ENCODE assay signal across 1 cellular context in genomic region chr2:196252408-196253114, GRCh38.
TF ChIP-seq lines count a peak whose summit lies in the region.

No MANE protein-coding gene starts in this region.

TF ChIP-seq in SK-N-SH, 30 proteins besides CTCF, POLR2A, EP300 and RAD21:
- TF ChIP-seq USF1 (IDR thresholded peaks at IDR 0.05; ENCODE audit: borderline replicate concordance, low read depth) (no peak), FOXM1 (IDR thresholded peaks at IDR 0.05; ENCODE audit: low read depth) (no peak), TAF1 (IDR thresholded peaks at IDR 0.05; ENCODE audit: borderline replicate concordance, low read depth, low read length) (no peak), TCF12 (IDR thresholded peaks at IDR 0.05) (no peak), CHD2 (IDR thresholded peaks at IDR 0.05; ENCODE audit: low read length, partially characterized antibody) (no peak), SMC3 (IDR thresholded peaks at IDR 0.05; ENCODE audit: low read depth, low read length) (no peak), GATA2 (CRISPR knock-in tag; IDR thresholded peaks at IDR 0.05) (no peak), FOSL2 (IDR thresholded peaks at IDR 0.05; ENCODE audit: borderline replicate concordance, low read depth) (no peak), FOXJ3 (CRISPR knock-in tag; IDR thresholded peaks at IDR 0.05) (no peak)
- TF ChIP-seq, protein P1, sequence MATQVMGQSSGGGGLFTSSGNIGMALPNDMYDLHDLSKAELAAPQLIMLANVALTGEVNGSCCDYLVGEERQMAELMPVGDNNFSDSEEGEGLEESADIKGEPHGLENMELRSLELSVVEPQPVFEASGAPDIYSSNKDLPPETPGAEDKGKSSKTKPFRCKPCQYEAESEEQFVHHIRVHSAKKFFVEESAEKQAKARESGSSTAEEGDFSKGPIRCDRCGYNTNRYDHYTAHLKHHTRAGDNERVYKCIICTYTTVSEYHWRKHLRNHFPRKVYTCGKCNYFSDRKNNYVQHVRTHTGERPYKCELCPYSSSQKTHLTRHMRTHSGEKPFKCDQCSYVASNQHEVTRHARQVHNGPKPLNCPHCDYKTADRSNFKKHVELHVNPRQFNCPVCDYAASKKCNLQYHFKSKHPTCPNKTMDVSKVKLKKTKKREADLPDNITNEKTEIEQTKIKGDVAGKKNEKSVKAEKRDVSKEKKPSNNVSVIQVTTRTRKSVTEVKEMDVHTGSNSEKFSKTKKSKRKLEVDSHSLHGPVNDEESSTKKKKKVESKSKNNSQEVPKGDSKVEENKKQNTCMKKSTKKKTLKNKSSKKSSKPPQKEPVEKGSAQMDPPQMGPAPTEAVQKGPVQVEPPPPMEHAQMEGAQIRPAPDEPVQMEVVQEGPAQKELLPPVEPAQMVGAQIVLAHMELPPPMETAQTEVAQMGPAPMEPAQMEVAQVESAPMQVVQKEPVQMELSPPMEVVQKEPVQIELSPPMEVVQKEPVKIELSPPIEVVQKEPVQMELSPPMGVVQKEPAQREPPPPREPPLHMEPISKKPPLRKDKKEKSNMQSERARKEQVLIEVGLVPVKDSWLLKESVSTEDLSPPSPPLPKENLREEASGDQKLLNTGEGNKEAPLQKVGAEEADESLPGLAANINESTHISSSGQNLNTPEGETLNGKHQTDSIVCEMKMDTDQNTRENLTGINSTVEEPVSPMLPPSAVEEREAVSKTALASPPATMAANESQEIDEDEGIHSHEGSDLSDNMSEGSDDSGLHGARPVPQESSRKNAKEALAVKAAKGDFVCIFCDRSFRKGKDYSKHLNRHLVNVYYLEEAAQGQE (IDR thresholded peaks at IDR 0.05; ENCODE audit: low read depth, low read length), result no peak
